Comparison of ENCODE assay signal across 10 cellular contexts in the genomic region with DNA sequence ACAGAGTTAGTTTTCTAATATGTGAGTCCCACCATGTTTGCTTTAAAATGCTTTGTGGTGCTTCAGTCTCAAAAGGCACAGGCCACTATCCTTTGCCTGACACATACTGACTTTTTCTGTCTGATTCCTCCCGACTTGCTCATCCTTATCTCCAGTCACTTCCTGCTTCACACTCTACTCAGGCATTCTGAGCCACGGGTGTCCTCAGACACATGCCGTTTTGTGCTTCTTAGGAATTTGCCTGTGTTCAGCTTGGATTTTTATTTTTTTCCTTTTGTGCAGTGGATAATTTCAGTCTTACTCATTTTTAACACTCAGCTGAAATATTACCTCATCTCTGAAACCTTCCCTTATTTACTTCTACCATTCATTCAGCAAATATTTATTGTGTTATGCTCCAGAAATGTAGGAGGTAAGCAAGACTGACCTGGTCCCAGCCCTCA. TPM values are rescaled to one million over a fixed set of nuclear protein-coding genes. Genes with fewer than 3 reads are reported as not detected.
DNase-seq lines count a peak whose midpoint lies in the region; TF ChIP-seq lines count a peak whose summit lies in the region.
"Had no signal": no experiment of that assay in that cellular context is flagged by ENCODE, and none has a peak within 500 bp of the region (broad histone marks: within the 10 kb centered on the region; RNA-seq: fewer than 3 reads in every experiment).

No MANE protein-coding gene starts in this region.

- H3K9me2 ChIP-seq in Karpas-422 (replicated peaks; ENCODE audit: insufficient read depth, low read length), result no peaks in the 10 kb centered on the region

- no peaks in the 10 kb centered on the region for H3K9me3 ChIP-seq in Karpas-422 (ENCODE audit: low read length)

- peak overlapping the region in 1 of 5 experiments; percentile 25 for H3K4me3 Mint-ChIP-seq in brain
- no peak overlapping the region for H3K4me3 Mint-ChIP-seq in activated T-helper 1 cell treated with anti-CD3 and anti-CD28 coated beads, Interleukin-12 subunit alpha, Interleukin-12 subunit beta, Interleukin-2, Interleukin-4 antibody, amounts not matched to agents 30 ng/mL and 10 ng/mL and 1 ng/mL, durations not matched to agents 14 hours and 24 hours and 36 hours
- H3K4me3 Mint-ChIP-seq: activated naive CD8-positive, alpha-beta T cell treated with anti-CD3 and anti-CD28 coated beads for 36 hours had no signal

- H3K9me3 Mint-ChIP-seq in brain, result no peaks in the 10 kb centered on the region
- H3K9me3 Mint-ChIP-seq in activated T-helper 1 cell treated with anti-CD3 and anti-CD28 coated beads, Interleukin-12 subunit alpha, Interleukin-12 subunit beta, Interleukin-2, Interleukin-4 antibody, amounts not matched to agents 30 ng/mL and 10 ng/mL and 1 ng/mL, durations not matched to agents 14 hours and 24 hours and 36 hours, result no peaks in the 10 kb centered on the region

- no peaks in the 10 kb centered on the region for H3K27me3 Mint-ChIP-seq in brain
- no peaks in the 10 kb centered on the region for H3K27me3 Mint-ChIP-seq in activated T-helper 1 cell treated with anti-CD3 and anti-CD28 coated beads, Interleukin-12 subunit alpha, Interleukin-12 subunit beta, Interleukin-2, Interleukin-4 antibody, amounts not matched to agents 30 ng/mL and 10 ng/mL and 1 ng/mL, durations not matched to agents 14 hours and 24 hours and 36 hours (ENCODE audit: insufficient read depth)
- H3K27me3 Mint-ChIP-seq: activated naive CD8-positive, alpha-beta T cell treated with anti-CD3 and anti-CD28 coated beads for 36 hours had no signal

- H4K20me1 ChIP-seq in Karpas-422 (ENCODE audit: insufficient read depth, low read depth, low read length), result no peaks in the 10 kb centered on the region

- TF ChIP-seq CTCF in brain (conservative IDR thresholded peaks at IDR 0.05), result no peak

- peaks cover 7% of the 10 kb centered on the region for H3K36me3 Mint-ChIP-seq in brain
- H3K36me3 Mint-ChIP-seq in activated T-helper 1 cell treated with anti-CD3 and anti-CD28 coated beads, Interleukin-12 subunit alpha, Interleukin-12 subunit beta, Interleukin-2, Interleukin-4 antibody, amounts not matched to agents 30 ng/mL and 10 ng/mL and 1 ng/mL, durations not matched to agents 14 hours and 24 hours and 36 hours (ENCODE audit: low read depth), result peaks cover 27% of the 10 kb centered on the region

- H3K36me3 ChIP-seq in Karpas-422 (ENCODE audit: insufficient read depth, low read length) (no peaks in the 10 kb centered on the region), H7 (replicated peaks; ENCODE audit: control insufficient read depth, insufficient read depth, low read length) (no peaks in the 10 kb centered on the region; the same call in none of the 2 replicates)

- no peak overlapping the region for H3K9ac ChIP-seq in Karpas-422 (ENCODE audit: low read length)

- no peaks in the 10 kb centered on the region for H3K4me1 ChIP-seq in Karpas-422 (ENCODE audit: low read length)

- intact Hi-C loops in activated T-helper 1 cell treated with anti-CD3 and anti-CD28 coated beads, Interleukin-12 subunit alpha, Interleukin-12 subunit beta, Interleukin-2, Interleukin-4 antibody, amounts not matched to agents 30 ng/mL and 10 ng/mL and 1 ng/mL, durations not matched to agents 14 hours and 24 hours and 36 hours (cut with micrococcal nuclease), result no loop called here

- DNase-seq in 8988T, result peak; percentile 11
- peak; percentile 92 for DNase-seq in HT1080 (ENCODE audit: low read depth)
- DNase-seq in islet precursor cell, result peak; percentile 90
- no peak for DNase-seq in activated T-helper 1 cell treated with anti-CD3 and anti-CD28 coated beads, Interleukin-12 subunit alpha, Interleukin-12 subunit beta, Interleukin-2, Interleukin-4 antibody, amounts not matched to agents 30 ng/mL and 10 ng/mL and 1 ng/mL, durations not matched to agents 14 hours and 24 hours and 36 hours (ENCODE audit: low spot score)
- no peak for DNase-seq in Karpas-422
- no peak for DNase-seq in H7
- no peak for DNase-seq in stimulated activated naive CD4-positive, alpha-beta T cell (lab: John Stamatoyannopoulos, UW)
- DNase-seq: activated naive CD8-positive, alpha-beta T cell treated with anti-CD3 and anti-CD28 coated beads for 36 hours; COR-L47 had no signal

- H3K79me2 ChIP-seq in Karpas-422 (ENCODE audit: low read length), result no peaks in the 10 kb centered on the region

- peaks cover 65% of the 10 kb centered on the region for H3K4me1 Mint-ChIP-seq in brain
- peaks cover 43% of the 10 kb centered on the region for H3K4me1 Mint-ChIP-seq in activated T-helper 1 cell treated with anti-CD3 and anti-CD28 coated beads, Interleukin-12 subunit alpha, Interleukin-12 subunit beta, Interleukin-2, Interleukin-4 antibody, amounts not matched to agents 30 ng/mL and 10 ng/mL and 1 ng/mL, durations not matched to agents 14 hours and 24 hours and 36 hours (ENCODE audit: low read depth)

- no peak overlapping the region for H2AFZ ChIP-seq in Karpas-422 (ENCODE audit: low read length)

- H3K27me3 ChIP-seq in Karpas-422 (ENCODE audit: low read length) (no peaks in the 10 kb centered on the region), H7 (ENCODE audit: control insufficient read depth, insufficient read depth, low read length) (no peaks in the 10 kb centered on the region)

- H3K4me3 ChIP-seq in Karpas-422 (ENCODE audit: low read length) (no peak overlapping the region), H7 (ENCODE audit: insufficient read depth, low read depth, low read length) (no peak overlapping the region)

- H3K27ac Mint-ChIP-seq in brain, result peak overlapping the region in 4 of 5 experiments; percentile 13 to 79 (median 63)
- no peak overlapping the region for H3K27ac Mint-ChIP-seq in activated T-helper 1 cell treated with anti-CD3 and anti-CD28 coated beads, Interleukin-12 subunit alpha, Interleukin-12 subunit beta, Interleukin-2, Interleukin-4 antibody, amounts not matched to agents 30 ng/mL and 10 ng/mL and 1 ng/mL, durations not matched to agents 14 hours and 24 hours and 36 hours
- H3K27ac Mint-ChIP-seq: activated naive CD8-positive, alpha-beta T cell treated with anti-CD3 and anti-CD28 coated beads for 36 hours had no signal

- H3K27ac ChIP-seq in Karpas-422 (ENCODE audit: low read length), result no peak overlapping the region

- H3K4me2 ChIP-seq in Karpas-422 (ENCODE audit: low read depth, low read length, poor library complexity, severe bottlenecking), result no peak overlapping the region

RNA-seq across cellular contexts. Expression of gene MAN2A1, which starts 54.1 kb away (rescaled TPM):
- 24.8 and 26.4 TPM in 2 replicates for total RNA-seq in HT1080 (2014; rRNA removed; shearing (Covaris generic))
- polyA plus RNA-seq in HT1080 (2015; cell fraction: cytosol; rRNA removed), result 24.0 and 34.2 TPM in 2 replicates
- 104 and 121 TPM in 2 replicates for polyA plus RNA-seq in HT1080 (2015; cell fraction: nucleus; rRNA removed)
- 4.8 TPM for polyA plus RNA-seq in brain (ENCODE audit: insufficient read depth, low read depth, low replicate concordance)
- total RNA-seq in activated T-helper 1 cell treated with anti-CD3 and anti-CD28 coated beads, Interleukin-12 subunit alpha, Interleukin-12 subunit beta, Interleukin-2, Interleukin-4 antibody, amounts not matched to agents 30 ng/mL and 10 ng/mL and 1 ng/mL, durations not matched to agents 14 hours and 24 hours and 36 hours, result 35.0 and 38.8 TPM in 2 replicates
- 4.8 and 20.3 TPM in 2 replicates for total RNA-seq in Karpas-422 (2014; rRNA removed; shearing (Covaris generic); ENCODE audit: low replicate concordance)
- total RNA-seq in H7 (2014; rRNA removed; shearing (Covaris generic)), result 53.5 and 70.3 TPM in 2 replicates

Comparison
In these comparisons a context has a peak if more than half of its experiments do, and no peak if none do; other contexts are left out.
1. DNase-seq: peak in 8988T (single experiment), HT1080 (single experiment) and islet precursor cell (single experiment); none in activated T-helper 1 cell treated with anti-CD3 and anti-CD28 coated beads, Interleukin-12 subunit alpha, Interleukin-12 subunit beta, Interleukin-2, Interleukin-4 antibody, amounts not matched to agents 30 ng/mL and 10 ng/mL and 1 ng/mL, durations not matched to agents 14 hours and 24 hours and 36 hours (single experiment), Karpas-422 (single experiment), H7 (single experiment) and stimulated activated naive CD4-positive, alpha-beta T cell (0 of 6).